ENCODE assay signal across 8 cellular contexts in the genomic region with DNA sequence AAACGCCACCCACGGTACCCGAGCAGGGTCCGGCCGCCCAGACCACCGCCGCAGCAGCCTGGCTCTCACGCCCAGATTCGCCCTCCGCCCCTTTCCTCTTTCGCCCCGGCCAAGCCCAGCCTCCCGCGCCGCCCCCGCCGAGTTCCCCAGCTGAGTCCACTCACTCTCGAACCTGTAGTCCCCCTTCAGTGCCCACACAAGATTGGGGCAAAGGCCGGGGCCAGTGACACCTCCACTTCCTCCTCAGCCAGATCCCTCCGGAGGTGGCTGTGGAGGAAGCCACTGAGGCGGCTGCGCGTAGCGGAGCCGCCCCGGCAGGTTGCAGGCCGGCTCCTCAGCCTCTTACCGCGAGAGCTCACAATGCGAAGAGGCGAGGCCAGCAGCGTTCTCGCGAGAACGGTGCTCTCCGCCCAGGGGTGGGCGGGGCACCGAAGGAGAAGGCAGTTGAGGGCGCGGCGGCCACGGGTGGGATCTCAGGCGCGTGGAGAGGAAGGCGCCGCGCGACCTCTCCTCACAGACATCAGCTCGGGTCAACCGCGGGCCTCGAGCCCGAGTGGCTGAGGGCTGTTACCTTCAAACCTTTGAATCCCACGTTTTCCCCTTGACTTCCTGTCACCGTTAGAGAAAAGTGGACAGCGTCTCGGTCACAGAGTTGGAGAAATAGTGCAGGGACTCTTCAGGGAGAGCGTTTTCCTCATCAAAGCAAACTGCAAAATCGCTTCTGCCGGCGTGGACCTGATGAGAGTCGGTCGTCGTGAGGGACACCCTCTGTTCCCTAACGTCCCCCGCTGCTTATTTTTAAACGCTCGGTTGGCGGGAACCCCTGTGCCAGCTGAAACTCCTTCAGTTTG. TPM values are rescaled to one million over a fixed set of nuclear protein-coding genes. Genes with fewer than 3 reads are reported as not detected.
DNase-seq lines count a peak whose midpoint lies in the region; ATAC-seq and TF ChIP-seq lines count a peak whose summit lies in the region.

A gene (minus strand): TSS at position 295 of the 851 bp plus-strand sequence. CDS start 18,098 bp downstream, outside the sequence.

- TF ChIP-seq POLR2A in GM15510 (IDR thresholded peaks at IDR 0.05; ENCODE audit: borderline replicate concordance, extremely low read depth, insufficient read length) (peak; percentile 92), adrenal gland (IDR thresholded peaks at IDR 0.05) (peak; percentile 74 to 83), heart left ventricle (IDR thresholded peaks at IDR 0.05) (peak in 1 of 2 donors; percentile 92)

- TF ChIP-seq CTCF in adrenal gland (IDR thresholded peaks at IDR 0.05) (no peak), heart left ventricle (IDR thresholded peaks at IDR 0.05) (peak in 1 of 12 donors; percentile 8), type B pancreatic cell (conservative IDR thresholded peaks at IDR 0.05) (no peak)

- H3K9me3 ChIP-seq in adrenal gland (replicated peaks in 1 of 3) (no peaks in the 10 kb centered on the region), heart left ventricle (no peaks in the 10 kb centered on the region)

- 0 to 1% (median 1%) methylated on average over 37 to 69 of the region's 69 CpGs for WGBS in adrenal gland, 4 donors
- WGBS in heart left ventricle, 4 donors: 0 to 1% (median 1%) methylated on average over 28 to 69 of the region's 69 CpGs

- no peaks in the 10 kb centered on the region for H3K27me3 ChIP-seq in adrenal gland
- H3K27me3 ChIP-seq in heart left ventricle: no peaks in the 10 kb centered on the region

- no peaks in the 10 kb centered on the region for H3K27me3 Mint-ChIP-seq in type B pancreatic cell

- ATAC-seq in HG02884 (IDR thresholded peaks at IDR 0.05; ENCODE audit: unreplicated experiment): peak; percentile 90
- peak; percentile 97 to 100 (median 99) for ATAC-seq in heart left ventricle

- H3K4me3 Mint-ChIP-seq in type B pancreatic cell: peak within 1 kb of the TSS; percentile 97

- peak within 1 kb of the TSS; percentile 97 for H3K27ac Mint-ChIP-seq in type B pancreatic cell

- H3K9me3 Mint-ChIP-seq in type B pancreatic cell: no peaks in the 10 kb centered on the region

- H3K27ac ChIP-seq in adrenal gland (peak within 1 kb of the TSS; percentile 68 to 95 (median 78)), heart left ventricle (peak within 1 kb of the TSS; percentile 61 to 94 (median 89))

- peaks cover 8 to 21% of the 10 kb centered on the region in 2 donors for H3K4me1 ChIP-seq in adrenal gland (replicated peaks in 1 of 2)
- H3K4me1 ChIP-seq in heart left ventricle: peaks cover 0 to 39% (median 13%) of the 10 kb centered on the region in 12 donors

- peaks cover 22% of the 10 kb centered on the region for H3K4me1 Mint-ChIP-seq in type B pancreatic cell (ENCODE audit: unreplicated experiment)

- DNase-seq in NCI-H146 treated with DMSO at 0.1 percent for 48 hours (lab: John Stamatoyannopoulos, UW; ENCODE audit: unreplicated experiment) (peak; percentile 73), T-helper 1 cell (peak; percentile 87 to 97 (median 89)), adrenal gland (peak; percentile 92 to 96 (median 95)), heart left ventricle (peak; percentile 94 to 97 (median 96)), posterior cingulate gyrus (peak; percentile 76 to 99 (median 88)), type B pancreatic cell (ENCODE audit: extremely low spot score, unreplicated experiment) (peak; percentile 90)

- peaks cover 9% of the 10 kb centered on the region for H3K36me3 Mint-ChIP-seq in type B pancreatic cell

- intact Hi-C loops in adrenal gland (cut with DNase I): loop anchor here in 1 of 2 donors (10.0 kb wide), 1 partner anchor 108 kb away; no protein-coding TSS in a partner anchor
- intact Hi-C loops in heart left ventricle (cut with DNase I): loop anchor here in 4 of 10 donors (2.0 to 10.0 kb wide), 5 partner anchors 76 to 248 kb away; a partner anchor contains a TSS
- intact Hi-C loops in posterior cingulate gyrus (cut with DNase I): loop anchor here (5.0 to 10.0 kb wide), 3 partner anchors 186 to 278 kb away; a partner anchor contains a TSS

- H3K4me3 ChIP-seq in adrenal gland: peak within 1 kb of the TSS; percentile 2 to 86 (median 73)
- peak within 1 kb of the TSS; percentile 68 to 94 (median 80) for H3K4me3 ChIP-seq in heart left ventricle

- no peaks in the 10 kb centered on the region for H3K36me3 ChIP-seq in adrenal gland (replicated peaks in 1 of 2)
- no peaks in the 10 kb centered on the region for H3K36me3 ChIP-seq in heart left ventricle

RNA-seq across cellular contexts. Expression of the gene that starts here (rescaled TPM):
- total RNA-seq in adrenal gland (10 to 100 TPM; 16.6 to 39.8 (median 21.9) TPM), heart left ventricle (10 to 100 TPM; 22.6 to 31.4 (median 25.8) TPM), type B pancreatic cell (ENCODE audit: low replicate concordance) (24.7 and 34.8 TPM in 2 replicates)
- polyA plus RNA-seq in adrenal gland (10 to 100 TPM in 2 of 3 donors, 1 to 10 TPM in 1; 9.3 to 27.6 (median 10.4) TPM), heart left ventricle (10 to 100 TPM in 1 of 2 donors, 1 to 10 TPM in 1; 5.9 to 28.1 TPM)

Comparison
In these comparisons a context has a peak if more than half of its experiments do, and no peak if none do; other contexts are left out.
1. Peak in every context shown above with its lines: DNase-seq, ATAC-seq, H3K4me3 ChIP-seq and H3K27ac ChIP-seq.